28 cellular contexts compared by ENCODE assay signal in the genomic region with DNA sequence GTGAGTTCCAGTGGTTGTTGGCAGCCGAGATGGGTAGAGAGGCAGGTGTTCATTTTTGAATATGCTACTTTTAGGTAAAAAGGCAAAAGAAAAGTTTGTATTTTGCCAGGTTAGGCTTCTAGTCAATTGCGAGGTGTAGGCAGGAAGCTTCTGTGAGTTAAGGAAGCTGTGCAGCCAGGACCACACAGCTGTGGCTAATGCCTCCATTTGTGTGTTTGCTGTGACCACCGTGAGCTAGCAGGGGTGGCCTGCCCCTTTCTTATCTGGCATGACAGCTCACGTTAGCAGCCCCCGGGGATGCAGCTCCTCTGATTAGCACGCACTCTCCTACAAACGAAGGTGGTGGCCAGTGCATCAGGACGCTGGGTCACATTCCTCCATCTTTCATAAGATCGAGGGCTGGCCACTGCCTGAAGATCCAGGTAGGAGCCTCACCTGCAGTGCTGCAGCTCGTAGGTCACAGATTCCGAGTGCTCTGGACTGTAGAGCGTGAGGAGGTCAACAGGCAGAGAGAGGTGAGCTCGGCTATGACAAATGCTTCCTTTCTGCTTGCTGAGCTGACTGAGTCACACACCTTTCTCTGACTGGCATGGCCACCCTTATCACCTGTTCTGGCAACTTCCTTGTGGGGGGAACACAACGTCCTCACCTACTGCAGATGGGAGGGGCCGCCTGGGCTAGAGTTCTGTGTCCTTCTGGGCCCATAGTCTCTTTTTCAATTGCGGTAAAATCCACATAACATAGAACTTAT.
DNase-seq lines count a peak whose midpoint lies in the region; ATAC-seq lines count a peak whose summit lies in the region.
"Had no signal": no experiment of that assay in that cellular context is flagged by ENCODE, and none has a peak within 500 bp of the region (broad histone marks: within the 10 kb centered on the region; RNA-seq: fewer than 3 reads in every experiment).

No MANE protein-coding gene starts in this region.

- no peak overlapping the region for H3K4me3 ChIP-seq in CD4-positive, alpha-beta memory T cell (ENCODE audit: low read length in 2 of 2)
- H3K4me3 ChIP-seq in naive thymus-derived CD4-positive, alpha-beta T cell (ENCODE audit: low read length) = no peak overlapping the region
- H3K4me3 ChIP-seq: ascending aorta, esophagus squamous epithelium, sigmoid colon, suprapubic skin had no signal

- no peak overlapping the region for H3K27ac ChIP-seq in CD4-positive, alpha-beta memory T cell (ENCODE audit: low read depth, low read length)
- no peak overlapping the region for H3K27ac ChIP-seq in naive thymus-derived CD4-positive, alpha-beta T cell (ENCODE audit: low read depth, low read length)
- H3K27ac ChIP-seq: ascending aorta, esophagus squamous epithelium, HL-60, sigmoid colon, suprapubic skin, VCaP had no signal

- peaks cover 1 to 3% of the 10 kb centered on the region in 2 donors for H3K27me3 Mint-ChIP-seq in CD4-positive, alpha-beta memory T cell
- H3K27me3 Mint-ChIP-seq in effector memory CD8-positive, alpha-beta T cell = peaks cover 34 to 43% of the 10 kb centered on the region in 2 donors
- H3K27me3 Mint-ChIP-seq in naive thymus-derived CD4-positive, alpha-beta T cell = peaks cover 0 to 12% (median 3%) of the 10 kb centered on the region in 5 donors
- H3K27me3 Mint-ChIP-seq: activated naive CD4-positive, alpha-beta T cell treated with anti-CD3 and anti-CD28 coated beads, Interleukin-2, amount 10 ng/mL, durations not matched to agents 7 days and 5 days had no signal

- peaks cover 0 to 6% (median 0%) of the 10 kb centered on the region in 8 donors for H3K9me3 Mint-ChIP-seq in CD4-positive, alpha-beta memory T cell
- H3K9me3 Mint-ChIP-seq in effector memory CD8-positive, alpha-beta T cell = no peaks in the 10 kb centered on the region
- H3K9me3 Mint-ChIP-seq in naive thymus-derived CD4-positive, alpha-beta T cell = peaks cover 0 to 10% (median 2%) of the 10 kb centered on the region in 11 donors
- H3K9me3 Mint-ChIP-seq: activated naive CD4-positive, alpha-beta T cell treated with anti-CD3 and anti-CD28 coated beads, Interleukin-2, amount 10 ng/mL, durations not matched to agents 7 days and 5 days; activated T-cell treated with anti-CD3 and anti-CD28 coated beads, Interleukin-2, amount 50 U/mL, for 72 hours had no signal

- H3K9me3 ChIP-seq in CD4-positive, alpha-beta memory T cell (ENCODE audit: control insufficient read depth in 1 of 2, low read length in 2 of 2) = no peaks in the 10 kb centered on the region
- no peaks in the 10 kb centered on the region for H3K9me3 ChIP-seq in naive thymus-derived CD4-positive, alpha-beta T cell (ENCODE audit: control insufficient read depth in 2 of 3, low read length in 3 of 3)
- H3K9me3 ChIP-seq: ascending aorta, esophagus squamous epithelium, sigmoid colon, suprapubic skin had no signal

- POLR2A ChIA-PET in CD4-positive, alpha-beta memory T cell (lab: Charles Lee; ENCODE audit: partially characterized antibody) = interaction anchor here (0.6 kb wide), 2 partner anchors 148 to 1516 kb away, joined by 5 read pairs; no protein-coding TSS in a partner anchor
- POLR2A ChIA-PET in naive thymus-derived CD4-positive, alpha-beta T cell (lab: Charles Lee) = interaction anchor here (1.1 kb wide), 1 partner anchor 226 kb away, joined by 3 read pairs; no protein-coding TSS in a partner anchor

- intact Hi-C loops in CD4-positive, alpha-beta memory T cell (cut with micrococcal nuclease) = no loop called here
- intact Hi-C loops in naive thymus-derived CD4-positive, alpha-beta T cell (cut with micrococcal nuclease) = no loop called here

- no peak for DNase-seq in CD4-positive, alpha-beta memory T cell
- DNase-seq in KBM-7 = peak; percentile 40
- no peak for DNase-seq in effector memory CD8-positive, alpha-beta T cell
- peak in 1 of 9 donors; percentile 5 for DNase-seq in naive thymus-derived CD4-positive, alpha-beta T cell
- no peak for DNase-seq in inferior parietal cortex (ENCODE audit: extremely low spot score)
- no peak for DNase-seq in COLO668 (lab: John Stamatoyannopoulos, UW; ENCODE audit: unreplicated experiment)
- DNase-seq in stimulated activated CD4-positive, alpha-beta T cell treated with anti-CD3 and anti-CD28 coated beads, Interleukin-4, amount 100 ng/mL, for 4 hours = no peak
- DNase-seq: activated CD4-positive, alpha-beta T cell treated with anti-CD3 and anti-CD28 coated beads for 4 hours; activated naive CD4-positive, alpha-beta T cell treated with anti-CD3 and anti-CD28 coated beads, Interleukin-2, amount 10 ng/mL, durations not matched to agents 7 days and 5 days; activated T-cell treated with anti-CD3 and anti-CD28 coated beads, Interleukin-2, amount 50 U/mL, for 72 hours; C1 segment of cervical spinal cord; caudate nucleus; cortex of kidney; esophagus squamous epithelium; Karpas-422; midbrain; NCI-H1436 treated with DMSO at 0.1 percent for 48 hours; NCI-H446; NCI-H82; nephron progenitor cell; sigmoid colon; stimulated activated naive CD4-positive, alpha-beta T cell; T-helper 9 cell had no signal

- no peaks in the 10 kb centered on the region for H3K27me3 ChIP-seq in CD4-positive, alpha-beta memory T cell (ENCODE audit: insufficient read depth, low read length)
- no peaks in the 10 kb centered on the region for H3K27me3 ChIP-seq in naive thymus-derived CD4-positive, alpha-beta T cell (ENCODE audit: control insufficient read depth in 2 of 2, insufficient read depth in 2 of 2, low read length in 2 of 2)
- H3K27me3 ChIP-seq: ascending aorta, sigmoid colon, suprapubic skin had no signal

- H3K4me1 Mint-ChIP-seq in CD4-positive, alpha-beta memory T cell = peaks cover 0 to 9% (median 1%) of the 10 kb centered on the region in 4 donors
- peaks cover 0 to 10% of the 10 kb centered on the region in 2 donors for H3K4me1 Mint-ChIP-seq in effector memory CD8-positive, alpha-beta T cell (ENCODE audit: low read depth in 2 of 2)
- peaks cover 0 to 13% (median 6%) of the 10 kb centered on the region in 7 donors for H3K4me1 Mint-ChIP-seq in naive thymus-derived CD4-positive, alpha-beta T cell

- H3K4me3 Mint-ChIP-seq in CD4-positive, alpha-beta memory T cell = peak overlapping the region in 5 of 8 donors; percentile 24 to 63 (median 40)
- H3K4me3 Mint-ChIP-seq in effector memory CD8-positive, alpha-beta T cell = peak overlapping the region in 1 of 2 donors; percentile 51
- peak overlapping the region; percentile 10 to 73 (median 46) for H3K4me3 Mint-ChIP-seq in naive thymus-derived CD4-positive, alpha-beta T cell
- H3K4me3 Mint-ChIP-seq: activated naive CD4-positive, alpha-beta T cell treated with anti-CD3 and anti-CD28 coated beads, Interleukin-2, amount 10 ng/mL, durations not matched to agents 7 days and 5 days; activated T-cell treated with anti-CD3 and anti-CD28 coated beads, Interleukin-2, amount 50 U/mL, for 72 hours; nephron progenitor cell had no signal

- H3K27ac Mint-ChIP-seq in CD4-positive, alpha-beta memory T cell = peak overlapping the region in 1 of 7 donors; percentile 36
- H3K27ac Mint-ChIP-seq in effector memory CD8-positive, alpha-beta T cell = no peak overlapping the region
- H3K27ac Mint-ChIP-seq in naive thymus-derived CD4-positive, alpha-beta T cell = peak overlapping the region in 1 of 9 donors; percentile 70
- H3K27ac Mint-ChIP-seq: activated naive CD4-positive, alpha-beta T cell treated with anti-CD3 and anti-CD28 coated beads, Interleukin-2, amount 10 ng/mL, durations not matched to agents 7 days and 5 days; activated T-cell treated with anti-CD3 and anti-CD28 coated beads, Interleukin-2, amount 50 U/mL, for 72 hours; nephron progenitor cell had no signal

- no peaks in the 10 kb centered on the region for H3K4me1 ChIP-seq in CD4-positive, alpha-beta memory T cell (ENCODE audit: insufficient read depth, low read length)
- H3K4me1 ChIP-seq in naive thymus-derived CD4-positive, alpha-beta T cell (ENCODE audit: control insufficient read depth in 2 of 2, insufficient read depth in 2 of 2, low read length in 2 of 2) = no peaks in the 10 kb centered on the region
- H3K4me1 ChIP-seq: ascending aorta, esophagus squamous epithelium, sigmoid colon, suprapubic skin had no signal

- no peaks in the 10 kb centered on the region for H3K36me3 Mint-ChIP-seq in CD4-positive, alpha-beta memory T cell
- no peaks in the 10 kb centered on the region for H3K36me3 Mint-ChIP-seq in effector memory CD8-positive, alpha-beta T cell (ENCODE audit: insufficient read depth)
- peaks cover 0 to 3% (median 0%) of the 10 kb centered on the region in 5 donors for H3K36me3 Mint-ChIP-seq in naive thymus-derived CD4-positive, alpha-beta T cell
- H3K36me3 Mint-ChIP-seq: activated naive CD4-positive, alpha-beta T cell treated with anti-CD3 and anti-CD28 coated beads, Interleukin-2, amount 10 ng/mL, durations not matched to agents 7 days and 5 days had no signal

- peak; percentile 56 for ATAC-seq in effector memory CD8-positive, alpha-beta T cell (replicated peaks)
- no peak for ATAC-seq in naive thymus-derived CD4-positive, alpha-beta T cell
- ATAC-seq in HG02870 (IDR thresholded peaks at IDR 0.05; ENCODE audit: unreplicated experiment) = no peak

- CTCF ChIA-PET in CD4-positive, alpha-beta memory T cell (lab: Charles Lee; ENCODE audit: partially characterized antibody) = interaction anchor here (0.9 kb wide), 1 partner anchor 9 kb away, joined by 5 read pairs; no protein-coding TSS in a partner anchor
- CTCF ChIA-PET in naive thymus-derived CD4-positive, alpha-beta T cell (lab: Charles Lee) = interaction anchor here (0.7 to 0.8 kb wide), 2 partner anchors 8 to 315 kb away, joined by 3 to 6 read pairs; no protein-coding TSS in a partner anchor

- H3K36me3 ChIP-seq in CD4-positive, alpha-beta memory T cell (ENCODE audit: insufficient read depth, low read length) = no peaks in the 10 kb centered on the region
- no peaks in the 10 kb centered on the region for H3K36me3 ChIP-seq in naive thymus-derived CD4-positive, alpha-beta T cell (ENCODE audit: control insufficient read depth in 2 of 3, insufficient read depth in 3 of 3, low read length in 3 of 3)
- H3K36me3 ChIP-seq: ascending aorta, esophagus squamous epithelium, sigmoid colon, suprapubic skin had no signal

- in situ Hi-C loops in KBM-7 (cut with MboI; ENCODE audit: low pct_unique_long_range_greater_than_20kb, low sequenced_read_pairs) = no loop called here
